8 cellular contexts compared by ENCODE assay signal in genomic region chr2:218291934-218292699, GRCh38. TPM values are rescaled to one million over a fixed set of nuclear protein-coding genes. Genes with fewer than 3 reads are reported as not detected.
A peak's percentile ranks its signal among the peaks of the same experiment; 100 is the strongest.
DNase-seq lines count a peak whose midpoint lies in the region; ATAC-seq and TF ChIP-seq lines count a peak whose summit lies in the region.

TSS of gene TMBIM1 (minus strand) at chr2:218292503. CDS start at chr2:218282141, 10,362 bp downstream.

- H3K9me3 ChIP-seq in endodermal cell (ENCODE audit: control insufficient read depth, low read length), result no peaks in the 10 kb centered on the region

- peak; percentile 94 for DNase-seq in GM13977 (ENCODE audit: low spot score)
- peak; percentile 71 for DNase-seq in NCI-H510A (lab: John Stamatoyannopoulos, UW)
- DNase-seq in activated CD8-positive, alpha-beta memory T cell treated with anti-CD3 and anti-CD28 coated beads for 4 hours (ENCODE audit: low read depth in 2 of 2), result peak; percentile 45 to 53
- peak; percentile 92 for DNase-seq in endodermal cell
- peak; percentile 73 to 89 for DNase-seq in mesothelial cell of epicardium (ENCODE audit: low spot score in 2 of 2, unreplicated experiment in 2 of 2)
- peak; percentile 60 to 67 for DNase-seq in stimulated activated CD8-positive, alpha-beta memory T cell treated with anti-CD3 and anti-CD28 coated beads, Interleukin-2, amount 100 ng/mL, for 1 hour (ENCODE audit: low read depth in 2 of 2)
- no peak for DNase-seq in middle frontal gyrus (ENCODE audit: extremely low spot score, low spot score)

- WGBS in endodermal cell (ENCODE audit: insufficient coverage in 1 of 2, insufficient read length in 1 of 2), 2 experiments, result 24 to 57% methylated on average over 23 to 62 of the region's 62 CpGs

- peak; percentile 69 for ATAC-seq in HG02623 (IDR thresholded peaks at IDR 0.05; ENCODE audit: unreplicated experiment)

- in situ Hi-C loops in GM13977 (cut with MboI; ENCODE audit: low pct_unique_long_range_greater_than_20kb, low sequenced_read_pairs, unreplicated experiment), result loop anchor here (25.0 kb wide), 1 partner anchor 370 kb away; the partner anchor contains the start of genes BCS1L, RNF25, STK36 and ZNF142

- peak within 1 kb of the TSS; percentile 22 for H3K9ac ChIP-seq in endodermal cell (ENCODE audit: extremely low read depth, low read length, poor library complexity, severe bottlenecking)

- TF ChIP-seq CTCF in GM13977 (IDR thresholded peaks at IDR 0.05; ENCODE audit: extremely low read depth, insufficient read depth, missing control alignments) (peak; percentile 93), endodermal cell (conservative IDR thresholded peaks at IDR 0.05) (peak; percentile 99), mesothelial cell of epicardium (IDR thresholded peaks at IDR 0.05; ENCODE audit: unreplicated experiment) (peak; percentile 87)

- H3K27me3 Mint-ChIP-seq in endodermal cell (ENCODE audit: insufficient read depth) (no peaks in the 10 kb centered on the region), mesothelial cell of epicardium (ENCODE audit: low read depth) (no peaks in the 10 kb centered on the region)

- H3K36me3 Mint-ChIP-seq in endodermal cell (ENCODE audit: low read depth) (no peaks in the 10 kb centered on the region), mesothelial cell of epicardium (no peaks in the 10 kb centered on the region)

- peak within 1 kb of the TSS; percentile 55 for H3K27ac Mint-ChIP-seq in endodermal cell
- H3K27ac Mint-ChIP-seq in mesothelial cell of epicardium, result peak within 1 kb of the TSS; percentile 97

- H3K36me3 ChIP-seq in endodermal cell (ENCODE audit: control insufficient read depth, insufficient read depth, low read length), result no peaks in the 10 kb centered on the region

- H3K27ac ChIP-seq in endodermal cell (ENCODE audit: low read depth, low read length), result no peak within 1 kb of the TSS

- H3K4me3 Mint-ChIP-seq in endodermal cell (peak within 1 kb of the TSS; percentile 67), mesothelial cell of epicardium (peak within 1 kb of the TSS; percentile 78)

- H3K4me1 Mint-ChIP-seq in endodermal cell (peaks cover 72% of the 10 kb centered on the region), mesothelial cell of epicardium (peaks cover 80% of the 10 kb centered on the region)

- H3K9me3 Mint-ChIP-seq in endodermal cell, result no peaks in the 10 kb centered on the region
- no peaks in the 10 kb centered on the region for H3K9me3 Mint-ChIP-seq in mesothelial cell of epicardium

- peaks cover 23% of the 10 kb centered on the region for H3K4me1 ChIP-seq in endodermal cell (ENCODE audit: control insufficient read depth, insufficient read depth, low read length)

- H3K27me3 ChIP-seq in endodermal cell (ENCODE audit: control insufficient read depth, insufficient read depth, low read length, poor library complexity, severe bottlenecking), result no peaks in the 10 kb centered on the region

- peak within 1 kb of the TSS; percentile 75 for H3K4me3 ChIP-seq in endodermal cell (ENCODE audit: low read length)

RNA-seq across cellular contexts. Expression of gene TMBIM1, which starts in this region (rescaled TPM):
- total RNA-seq in endodermal cell (10 to 100 TPM; 50.7 to 53.8 TPM), mesothelial cell of epicardium (74.9 to 82.6 TPM (median 80.7 TPM) in 3 replicates)
- 22.4 TPM for polyA plus RNA-seq in endodermal cell (2013, experiment 1 of 2)
- polyA plus RNA-seq in endodermal cell (2013, experiment 2 of 2), result 17.2 TPM
